ENCODE assay signal across 8 cellular contexts in genomic region chr1:89994805-89995594, GRCh38. TPM values are rescaled to one million over a fixed set of nuclear protein-coding genes. Genes with fewer than 3 reads are reported as not detected.
A peak's percentile ranks its signal among the peaks of the same experiment; 100 is the strongest.
DNase-seq lines count a peak whose midpoint lies in the region; ATAC-seq, FAIRE-seq and TF ChIP-seq lines count a peak whose summit lies in the region.

ZNF326 (plus strand) TSS chr1:89995110; CDS start chr1:89995258, 148 bp downstream.

- peak within 1 kb of the TSS; percentile 92 for H3K27ac ChIP-seq in colonic mucosa

- no peaks in the 10 kb centered on the region for H3K9me3 ChIP-seq in colonic mucosa

- peaks cover 9% of the 10 kb centered on the region for H3K4me1 ChIP-seq in colonic mucosa

- no peaks in the 10 kb centered on the region for H3K36me3 ChIP-seq in BJ (ENCODE audit: control insufficient read depth, insufficient read depth, low read length)
- no peaks in the 10 kb centered on the region for H3K36me3 ChIP-seq in colonic mucosa

- POLR2A ChIA-PET in BJ (lab: Charles Lee) = no interaction called here

- no peak for TF ChIP-seq CTCF in BJ (IDR thresholded peaks at IDR 0.05; ENCODE audit: insufficient read depth, low read depth, low read length)
- TF ChIP-seq CTCF in colonic mucosa (IDR thresholded peaks at IDR 0.05) = no peak

- peak within 1 kb of the TSS; percentile 96 for H3K4me3 ChIP-seq in BJ (ENCODE audit: low read depth, low read length)
- peak within 1 kb of the TSS; percentile 80 for H3K4me3 ChIP-seq in colonic mucosa

- peak; percentile 87 for FAIRE-seq in GM19239 (lab: Jason Lieb, UNC)

- H3K9ac ChIP-seq in colonic mucosa (ENCODE audit: low read depth in 2 of 2, low read length in 2 of 2) = peak within 1 kb of the TSS; percentile 88 to 98

- CTCF ChIA-PET in BJ (lab: Yijun Ruan, JAX) = interaction anchor here (0.6 kb wide), 1 partner anchor 214 kb away, joined by 3 read pairs; no protein-coding TSS in a partner anchor

- ATAC-seq in HG03457 (IDR thresholded peaks at IDR 0.05; ENCODE audit: unreplicated experiment) (peak; percentile 96), left colon (peak; percentile 88)

- H3K27me3 ChIP-seq in BJ (ENCODE audit: control insufficient read depth, insufficient read depth, low read length) (no peaks in the 10 kb centered on the region), colonic mucosa (no peaks in the 10 kb centered on the region)

- DNase-seq in BJ (ENCODE audit: low read depth) (peak; percentile 87), GM19239 (ENCODE audit: insufficient read length, low spot score) (peak; percentile 93), NCI-H526 (lab: John Stamatoyannopoulos, UW) (peak; percentile 93 to 97), colonic mucosa (peak; percentile 97), left colon (peak; percentile 95 to 96)
- DNase-seq in activated CD4-positive, alpha-beta T cell treated with anti-CD3 and anti-CD28 coated beads for 48 hours = peak; percentile 97
- DNase-seq in stimulated activated CD4-positive, alpha-beta T cell treated with anti-CD3 and anti-CD28 coated beads, Interleukin-1b, Interleukin-23, amount 100 ng/mL, for 48 hours = peak; percentile 95

- intact Hi-C loops in colonic mucosa (cut with DNase I) = no loop called here
- intact Hi-C loops in left colon (cut with DNase I, micrococcal nuclease) = no loop called here

RNA-seq across cellular contexts. Expression of gene ZNF326, which starts in this region (rescaled TPM):
- 7.6 and 14.0 TPM in 2 replicates for polyA plus RNA-seq in BJ (2011; rRNA removed)
- polyA minus RNA-seq in BJ (2011; rRNA and poly(A)+ RNA removed) = 9.0 and 10.0 TPM in 2 replicates
- 10 to 100 TPM; 24.6 TPM for total RNA-seq in colonic mucosa
- 10 to 100 TPM; 28.7 to 29.8 TPM for total RNA-seq in left colon

Comparison
In these comparisons a context has a peak if more than half of its experiments do, and no peak if none do; other contexts are left out.
1. Peak in every context shown above with its lines: DNase-seq, ATAC-seq, H3K4me3 ChIP-seq and H3K27ac ChIP-seq.